Comparison of ENCODE assay signal across 8 cellular contexts in the genomic region with DNA sequence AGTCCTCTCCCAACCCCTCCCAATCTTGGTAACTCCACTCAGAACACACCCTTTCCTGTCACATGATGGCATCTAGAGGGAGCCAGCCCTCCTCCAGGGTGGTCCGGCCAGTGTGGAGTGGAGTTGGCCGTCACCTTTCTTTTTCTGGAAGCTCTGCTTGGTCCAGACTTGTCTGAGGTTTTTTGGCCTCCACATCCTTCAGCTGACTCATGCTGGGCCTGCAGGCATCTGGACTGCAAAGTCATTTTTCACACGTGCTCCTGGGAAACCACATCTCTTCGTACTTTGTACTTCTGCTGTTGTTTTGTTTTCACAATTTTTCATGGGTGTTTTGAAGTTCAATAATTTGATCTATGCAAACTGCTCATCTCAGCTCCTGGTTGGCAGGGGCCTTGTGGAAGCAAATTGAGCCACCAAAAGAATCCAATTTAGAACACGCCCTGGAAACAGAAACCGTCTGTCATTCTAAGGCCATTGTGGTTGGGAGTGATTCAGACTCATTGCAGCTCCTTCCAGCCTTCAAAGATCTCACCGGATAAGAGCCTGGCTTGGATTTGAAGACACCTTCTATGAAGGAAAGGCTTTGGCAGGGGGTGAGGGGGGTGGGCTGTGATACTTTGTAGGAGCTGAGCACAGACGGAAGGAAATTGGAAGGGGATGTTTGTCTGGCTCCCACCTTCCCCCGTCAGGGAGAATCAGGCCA. TPM values are rescaled to one million over a fixed set of nuclear protein-coding genes. Genes with fewer than 3 reads are reported as not detected.
DNase-seq lines count a peak whose midpoint lies in the region; ATAC-seq and TF ChIP-seq lines count a peak whose summit lies in the region.

No MANE protein-coding gene starts in this region.

- intact Hi-C loops in prostate gland (cut with DNase I), result no loop called here

- ATAC-seq in GM19397 (IDR thresholded peaks at IDR 0.05; ENCODE audit: unreplicated experiment) (no peak), GM21576 (IDR thresholded peaks at IDR 0.05; ENCODE audit: unreplicated experiment) (no peak)

- peak; percentile 96 for DNase-seq in GM04504 (ENCODE audit: low read depth)
- peak; percentile 20 for DNase-seq in RKO (ENCODE audit: low spot score)
- peak; percentile 96 for DNase-seq in fibroblast of gingiva (ENCODE audit: low read depth)
- peak; percentile 79 for DNase-seq in prostate gland (ENCODE audit: low spot score)
- DNase-seq in stimulated activated CD4-positive, alpha-beta T cell treated with anti-CD3 and anti-CD28 coated beads, Interleukin-15, amount 100 ng/mL, for 24 hours, result no peak
- DNase-seq in NCI-H2196 (lab: John Stamatoyannopoulos, UW; ENCODE audit: unreplicated experiment), result no peak

- 42% methylated on average over 9 of the region's 9 CpGs for WGBS in prostate gland

- no peak for TF ChIP-seq CTCF in prostate gland (IDR thresholded peaks at IDR 0.05)

- H3K27ac ChIP-seq in prostate gland, result peak overlapping the region in 1 of 2 donors; percentile 16

- no peaks in the 10 kb centered on the region for H3K9me3 ChIP-seq in prostate gland

- TF ChIP-seq POLR2A in prostate gland (IDR thresholded peaks at IDR 0.05), result no peak

- H3K4me3 ChIP-seq in prostate gland, result no peak overlapping the region

- H3K27me3 ChIP-seq in prostate gland (replicated peaks; ENCODE audit: insufficient read depth), result no peaks in the 10 kb centered on the region

- no peaks in the 10 kb centered on the region for H3K36me3 ChIP-seq in prostate gland

- no peaks in the 10 kb centered on the region for H3K4me1 ChIP-seq in prostate gland (replicated peaks)

RNA-seq across cellular contexts. Expression of a gene that starts 42.4 kb away (rescaled TPM):
- total RNA-seq in prostate gland, result 10 to 100 TPM; 62.3 to 68.0 TPM

Comparison
In these comparisons a context has a peak if more than half of its experiments do, and no peak if none do; other contexts are left out.
1. DNase-seq: peak in GM04504 (single experiment), RKO (single experiment), fibroblast of gingiva (single experiment) and prostate gland (single experiment); none in stimulated activated CD4-positive, alpha-beta T cell treated with anti-CD3 and anti-CD28 coated beads, Interleukin-15, amount 100 ng/mL, for 24 hours (single experiment) and NCI-H2196 (single experiment).